In the genomic region with DNA sequence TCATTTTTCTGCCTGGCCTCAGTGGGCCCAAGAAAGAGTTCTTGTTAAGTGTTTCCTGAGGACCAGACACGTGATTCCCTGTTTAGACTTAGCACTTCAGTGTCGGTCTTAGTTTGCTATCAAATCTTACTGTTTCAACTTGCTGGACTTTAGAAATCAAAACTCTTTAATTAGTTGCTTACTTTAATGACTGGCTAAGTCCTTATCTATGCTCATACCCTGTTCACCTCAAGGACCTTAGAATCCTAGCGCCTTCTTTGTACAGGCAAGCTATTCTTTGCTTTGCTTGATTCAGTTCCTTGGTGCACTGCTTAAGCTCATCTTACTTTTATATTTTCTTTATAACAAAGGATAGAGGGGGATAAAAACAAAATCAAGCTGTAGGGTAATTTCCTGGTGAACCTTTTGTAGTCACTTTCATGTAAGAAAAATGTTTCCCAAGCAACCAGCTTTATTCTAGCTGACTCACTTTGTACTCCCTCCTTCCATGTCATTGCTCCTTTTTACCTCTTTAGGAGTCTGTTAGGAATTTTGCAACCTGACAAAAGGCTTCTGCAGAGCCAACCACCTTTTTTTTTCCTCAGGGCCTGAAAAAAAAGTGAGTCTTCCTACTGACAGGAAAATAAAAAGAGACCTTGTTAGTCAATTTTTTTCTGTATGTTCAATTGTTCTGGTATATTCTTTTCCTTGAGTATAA, we compare ENCODE assay signal across 3 cellular contexts.
TF ChIP-seq lines count a peak whose summit lies in the region.

No MANE protein-coding gene starts in this region.

TF ChIP-seq in A549, 52 proteins besides CTCF, POLR2A, EP300 and RAD21:
- no peak for TF ChIP-seq JUN (IDR thresholded peaks at IDR 0.05)

TF ChIP-seq in K562, 482 proteins besides CTCF, POLR2A, EP300 and RAD21:
- peak; percentile 35; the same call in 1 of the 2 replicates for TF ChIP-seq CBFA2T3 (IDR thresholded peaks at IDR 0.05)
- peak; percentile 85 to 89 for TF ChIP-seq KDM1A (IDR thresholded peaks at IDR 0.05)
- TF ChIP-seq, protein P1, sequence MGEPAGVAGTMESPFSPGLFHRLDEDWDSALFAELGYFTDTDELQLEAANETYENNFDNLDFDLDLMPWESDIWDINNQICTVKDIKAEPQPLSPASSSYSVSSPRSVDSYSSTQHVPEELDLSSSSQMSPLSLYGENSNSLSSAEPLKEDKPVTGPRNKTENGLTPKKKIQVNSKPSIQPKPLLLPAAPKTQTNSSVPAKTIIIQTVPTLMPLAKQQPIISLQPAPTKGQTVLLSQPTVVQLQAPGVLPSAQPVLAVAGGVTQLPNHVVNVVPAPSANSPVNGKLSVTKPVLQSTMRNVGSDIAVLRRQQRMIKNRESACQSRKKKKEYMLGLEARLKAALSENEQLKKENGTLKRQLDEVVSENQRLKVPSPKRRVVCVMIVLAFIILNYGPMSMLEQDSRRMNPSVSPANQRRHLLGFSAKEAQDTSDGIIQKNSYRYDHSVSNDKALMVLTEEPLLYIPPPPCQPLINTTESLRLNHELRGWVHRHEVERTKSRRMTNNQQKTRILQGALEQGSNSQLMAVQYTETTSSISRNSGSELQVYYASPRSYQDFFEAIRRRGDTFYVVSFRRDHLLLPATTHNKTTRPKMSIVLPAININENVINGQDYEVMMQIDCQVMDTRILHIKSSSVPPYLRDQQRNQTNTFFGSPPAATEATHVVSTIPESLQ (CRISPR knock-in tag; IDR thresholded peaks at IDR 0.05), result no peak

TF ChIP-seq in HepG2, 621 proteins besides CTCF, POLR2A, EP300 and RAD21:
- no peak for TF ChIP-seq ZNF570 (CRISPR knock-in tag; IDR thresholded peaks at IDR 0.05; ENCODE audit: borderline replicate concordance)
- TF ChIP-seq ZNF543 (CRISPR knock-in tag; IDR thresholded peaks at IDR 0.05), result no peak
- TF ChIP-seq, protein P2, sequence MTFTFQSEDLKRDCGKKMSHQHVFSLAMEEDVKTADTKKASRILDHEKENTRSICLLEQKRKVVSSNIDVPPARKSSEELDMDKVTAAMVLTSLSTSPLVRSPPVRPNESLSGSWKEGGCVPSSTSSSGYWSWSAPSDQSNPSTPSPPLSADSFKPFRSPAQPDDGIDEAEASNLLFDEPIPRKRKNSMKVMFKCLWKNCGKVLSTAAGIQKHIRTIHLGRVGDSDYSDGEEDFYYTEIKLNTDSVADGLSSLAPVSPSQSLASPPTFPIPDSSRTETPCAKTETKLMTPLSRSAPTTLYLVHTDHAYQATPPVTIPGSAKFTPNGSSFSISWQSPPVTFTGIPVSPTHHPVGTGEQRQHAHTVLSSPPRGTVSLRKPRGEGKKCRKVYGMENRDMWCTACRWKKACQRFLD (CRISPR knock-in tag; IDR thresholded peaks at IDR 0.05; ENCODE audit: borderline replicate concordance), result no peak
- TF ChIP-seq, protein P3, sequence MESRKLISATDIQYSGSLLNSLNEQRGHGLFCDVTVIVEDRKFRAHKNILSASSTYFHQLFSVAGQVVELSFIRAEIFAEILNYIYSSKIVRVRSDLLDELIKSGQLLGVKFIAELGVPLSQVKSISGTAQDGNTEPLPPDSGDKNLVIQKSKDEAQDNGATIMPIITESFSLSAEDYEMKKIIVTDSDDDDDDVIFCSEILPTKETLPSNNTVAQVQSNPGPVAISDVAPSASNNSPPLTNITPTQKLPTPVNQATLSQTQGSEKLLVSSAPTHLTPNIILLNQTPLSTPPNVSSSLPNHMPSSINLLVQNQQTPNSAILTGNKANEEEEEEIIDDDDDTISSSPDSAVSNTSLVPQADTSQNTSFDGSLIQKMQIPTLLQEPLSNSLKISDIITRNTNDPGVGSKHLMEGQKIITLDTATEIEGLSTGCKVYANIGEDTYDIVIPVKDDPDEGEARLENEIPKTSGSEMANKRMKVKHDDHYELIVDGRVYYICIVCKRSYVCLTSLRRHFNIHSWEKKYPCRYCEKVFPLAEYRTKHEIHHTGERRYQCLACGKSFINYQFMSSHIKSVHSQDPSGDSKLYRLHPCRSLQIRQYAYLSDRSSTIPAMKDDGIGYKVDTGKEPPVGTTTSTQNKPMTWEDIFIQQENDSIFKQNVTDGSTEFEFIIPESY (CRISPR knock-in tag; IDR thresholded peaks at IDR 0.05), result no peak
- no peak for TF ChIP-seq ZNF232 (CRISPR knock-in tag; IDR thresholded peaks at IDR 0.05; ENCODE audit: borderline replicate concordance)
- TF ChIP-seq KLF13 (CRISPR knock-in tag; IDR thresholded peaks at IDR 0.05), result no peak
- TF ChIP-seq TOE1 (CRISPR knock-in tag; IDR thresholded peaks at IDR 0.05), result no peak
- TF ChIP-seq, protein P4, sequence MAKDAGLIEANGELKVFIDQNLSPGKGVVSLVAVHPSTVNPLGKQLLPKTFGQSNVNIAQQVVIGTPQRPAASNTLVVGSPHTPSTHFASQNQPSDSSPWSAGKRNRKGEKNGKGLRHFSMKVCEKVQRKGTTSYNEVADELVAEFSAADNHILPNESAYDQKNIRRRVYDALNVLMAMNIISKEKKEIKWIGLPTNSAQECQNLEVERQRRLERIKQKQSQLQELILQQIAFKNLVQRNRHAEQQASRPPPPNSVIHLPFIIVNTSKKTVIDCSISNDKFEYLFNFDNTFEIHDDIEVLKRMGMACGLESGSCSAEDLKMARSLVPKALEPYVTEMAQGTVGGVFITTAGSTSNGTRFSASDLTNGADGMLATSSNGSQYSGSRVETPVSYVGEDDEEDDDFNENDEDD (CRISPR knock-in tag; IDR thresholded peaks at IDR 0.05; ENCODE audit: borderline replicate concordance), result no peak
- no peak for TF ChIP-seq GATAD1 (CRISPR knock-in tag; IDR thresholded peaks at IDR 0.05)
- TF ChIP-seq KLF16 (CRISPR knock-in tag; IDR thresholded peaks at IDR 0.05), result no peak
- no peak for TF ChIP-seq RBAK (CRISPR knock-in tag; IDR thresholded peaks at IDR 0.05)
- TF ChIP-seq, protein P5, sequence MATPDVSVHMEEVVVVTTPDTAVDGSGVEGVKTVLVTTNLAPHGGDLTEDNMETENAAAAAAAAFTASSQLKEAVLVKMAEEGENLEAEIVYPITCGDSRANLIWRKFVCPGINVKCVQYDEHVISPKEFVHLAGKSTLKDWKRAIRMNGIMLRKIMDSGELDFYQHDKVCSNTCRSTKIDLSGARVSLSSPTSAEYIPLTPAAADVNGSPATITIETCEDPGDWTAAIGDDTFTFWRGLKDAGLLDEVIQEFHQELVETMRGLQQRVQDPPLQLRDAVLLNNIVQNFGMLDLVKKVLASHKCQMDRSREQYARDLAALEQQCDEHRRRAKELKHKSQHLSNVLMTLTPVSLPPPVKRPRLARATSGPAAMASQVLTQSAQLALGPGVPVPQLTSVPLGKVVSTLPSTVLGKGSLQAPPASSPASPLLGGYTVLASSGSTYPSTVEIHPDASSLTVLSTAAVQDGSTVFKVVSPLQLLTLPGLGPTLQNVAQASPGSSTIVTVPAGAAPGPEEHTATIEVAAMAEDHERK (CRISPR knock-in tag; IDR thresholded peaks at IDR 0.05; ENCODE audit: low read depth), result no peak
- no peak for TF ChIP-seq ZMYM3 (CRISPR knock-in tag; IDR thresholded peaks at IDR 0.05)
- no peak for TF ChIP-seq FOXO1 (CRISPR knock-in tag; IDR thresholded peaks at IDR 0.05)
- no peak for TF ChIP-seq SATB2 (CRISPR knock-in tag; IDR thresholded peaks at IDR 0.05)
- TF ChIP-seq PRPF4 (IDR thresholded peaks at IDR 0.05; ENCODE audit: low read depth, low read length, poor library complexity, severe bottlenecking), result no peak
- TF ChIP-seq, protein P6, sequence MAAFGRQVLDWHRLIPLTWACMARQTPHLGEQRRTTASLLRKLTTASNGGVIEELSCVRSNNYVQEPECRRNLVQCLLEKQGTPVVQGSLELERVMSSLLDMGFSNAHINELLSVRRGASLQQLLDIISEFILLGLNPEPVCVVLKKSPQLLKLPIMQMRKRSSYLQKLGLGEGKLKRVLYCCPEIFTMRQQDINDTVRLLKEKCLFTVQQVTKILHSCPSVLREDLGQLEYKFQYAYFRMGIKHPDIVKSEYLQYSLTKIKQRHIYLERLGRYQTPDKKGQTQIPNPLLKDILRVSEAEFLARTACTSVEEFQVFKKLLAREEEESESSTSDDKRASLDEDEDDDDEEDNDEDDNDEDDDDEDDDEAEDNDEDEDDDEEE (CRISPR knock-in tag; IDR thresholded peaks at IDR 0.05), result no peak
- TF ChIP-seq ZFYVE20 (CRISPR knock-in tag; IDR thresholded peaks at IDR 0.05; ENCODE audit: borderline replicate concordance, low read depth), result no peak
- TF ChIP-seq, protein P7, sequence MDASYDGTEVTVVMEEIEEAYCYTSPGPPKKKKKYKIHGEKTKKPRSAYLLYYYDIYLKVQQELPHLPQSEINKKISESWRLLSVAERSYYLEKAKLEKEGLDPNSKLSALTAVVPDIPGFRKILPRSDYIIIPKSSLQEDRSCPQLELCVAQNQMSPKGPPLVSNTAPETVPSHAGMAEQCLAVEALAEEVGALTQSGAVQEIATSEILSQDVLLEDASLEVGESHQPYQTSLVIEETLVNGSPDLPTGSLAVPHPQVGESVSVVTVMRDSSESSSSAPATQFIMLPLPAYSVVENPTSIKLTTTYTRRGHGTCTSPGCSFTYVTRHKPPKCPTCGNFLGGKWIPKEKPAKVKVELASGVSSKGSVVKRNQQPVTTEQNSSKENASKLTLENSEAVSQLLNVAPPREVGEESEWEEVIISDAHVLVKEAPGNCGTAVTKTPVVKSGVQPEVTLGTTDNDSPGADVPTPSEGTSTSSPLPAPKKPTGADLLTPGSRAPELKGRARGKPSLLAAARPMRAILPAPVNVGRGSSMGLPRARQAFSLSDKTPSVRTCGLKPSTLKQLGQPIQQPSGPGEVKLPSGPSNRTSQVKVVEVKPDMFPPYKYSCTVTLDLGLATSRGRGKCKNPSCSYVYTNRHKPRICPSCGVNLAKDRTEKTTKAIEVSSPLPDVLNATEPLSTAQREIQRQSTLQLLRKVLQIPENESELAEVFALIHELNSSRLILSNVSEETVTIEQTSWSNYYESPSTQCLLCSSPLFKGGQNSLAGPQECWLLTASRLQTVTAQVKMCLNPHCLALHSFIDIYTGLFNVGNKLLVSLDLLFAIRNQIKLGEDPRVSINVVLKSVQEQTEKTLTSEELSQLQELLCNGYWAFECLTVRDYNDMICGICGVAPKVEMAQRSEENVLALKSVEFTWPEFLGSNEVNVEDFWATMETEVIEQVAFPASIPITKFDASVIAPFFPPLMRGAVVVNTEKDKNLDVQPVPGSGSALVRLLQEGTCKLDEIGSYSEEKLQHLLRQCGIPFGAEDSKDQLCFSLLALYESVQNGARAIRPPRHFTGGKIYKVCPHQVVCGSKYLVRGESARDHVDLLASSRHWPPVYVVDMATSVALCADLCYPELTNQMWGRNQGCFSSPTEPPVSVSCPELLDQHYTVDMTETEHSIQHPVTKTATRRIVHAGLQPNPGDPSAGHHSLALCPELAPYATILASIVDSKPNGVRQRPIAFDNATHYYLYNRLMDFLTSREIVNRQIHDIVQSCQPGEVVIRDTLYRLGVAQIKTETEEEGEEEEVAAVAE (CRISPR knock-in tag; IDR thresholded peaks at IDR 0.05; ENCODE audit: borderline replicate concordance), result no peak
- TF ChIP-seq HOXD1 (CRISPR knock-in tag; IDR thresholded peaks at IDR 0.05), result no peak
